Comparison of ENCODE assay signal across 23 cellular contexts in the genomic region with DNA sequence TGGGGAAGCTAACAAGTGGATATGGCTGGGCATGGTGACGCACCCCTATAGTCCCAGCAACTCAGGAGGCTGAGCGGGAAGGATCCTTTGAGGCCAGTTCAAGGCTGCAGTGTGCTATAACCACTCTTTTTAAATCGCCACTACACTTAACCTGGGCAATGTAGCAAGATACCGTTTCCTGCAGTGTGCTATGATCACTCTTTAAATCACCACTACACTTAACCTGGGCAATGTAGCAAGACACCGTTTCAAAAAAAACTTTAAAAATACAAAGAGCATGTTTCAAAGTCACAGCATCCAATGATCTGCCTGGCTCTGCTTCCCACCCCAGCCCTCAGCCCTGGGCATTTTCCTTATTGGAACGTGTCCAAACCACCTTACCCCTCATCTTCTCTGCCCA.
"Had no signal": no experiment of that assay in that cellular context is flagged by ENCODE, and none has a peak within 500 bp of the region (broad histone marks: within the 10 kb centered on the region; RNA-seq: fewer than 3 reads in every experiment).

No MANE protein-coding gene starts in this region.

- H3K27me3 ChIP-seq: brain microvascular endothelial cell, foreskin keratinocyte, sigmoid colon, stomach, upper lobe of left lung had no signal

- H3K4me1 ChIP-seq: foreskin keratinocyte had no signal

- DNase-seq: activated CD4-positive, alpha-beta T cell treated with anti-CD3 and anti-CD28 coated beads, Interleukin-2, amount 50 U/mL, for 1 hour; activated CD8-positive, alpha-beta memory T cell treated with anti-CD3 and anti-CD28 coated beads, Interleukin-2, amount 50 U/mL, for 4 hours; activated gamma-delta T cell; activated T-cell treated with anti-CD3 and anti-CD28 coated beads, Interleukin-2, amount 50 U/mL, for 48 hours; brain microvascular endothelial cell; cerebellar nuclear complex; dermis blood vessel endothelial cell; endodermal cell; foreskin keratinocyte; islet precursor cell; nephron progenitor cell; occipital lobe; sigmoid colon; stimulated activated CD4-positive, alpha-beta T cell treated with anti-CD3 and anti-CD28 coated beads, Interleukin-4, amount 100 ng/mL, for 24 hours; stomach; T-helper 1 cell; T1000; upper lobe of left lung had no signal

- H3K9me3 ChIP-seq: sigmoid colon, stomach, thoracic aorta, upper lobe of left lung had no signal

- H3K27ac ChIP-seq: brain microvascular endothelial cell, epithelial cell of prostate, foreskin keratinocyte, sigmoid colon, stomach, thoracic aorta, upper lobe of left lung had no signal

- H3K4me3 ChIP-seq: sigmoid colon, stomach, thoracic aorta, upper lobe of left lung had no signal

- ATAC-seq: activated CD4-positive, CD25-positive, alpha-beta regulatory T cell treated with anti-CD3 and anti-CD28 coated beads, Interleukin-2, amount 50 U/mL, for 24 hours; activated naive CD4-positive, alpha-beta T cell treated with anti-CD3 and anti-CD28 coated beads, Interleukin-2, amount 50 U/mL, for 72 hours; foreskin keratinocyte; stimulated activated effector memory CD8-positive, alpha-beta T cell treated with anti-CD3 and anti-CD28 coated beads, Interleukin-12 subunit alpha, Interleukin-12 subunit beta, amount 100 ng/mL, for 72 hours had no signal
